In genomic region chr10:102229810-102230263, GRCh38 we compare ENCODE assay signal across 8 cellular contexts. TPM values are rescaled to one million over a fixed set of nuclear protein-coding genes. Genes with fewer than 3 reads are reported as not detected.
DNase-seq lines count a peak whose midpoint lies in the region; ATAC-seq, FAIRE-seq and TF ChIP-seq lines count a peak whose summit lies in the region.

No MANE protein-coding gene starts in this region.

- FAIRE-seq in HTR-8/SVneo (lab: Jason Lieb, UNC) = peak; percentile 88

- no peak overlapping the region; the same call in 1 of the 2 replicates for H3K4me2 ChIP-seq in OCI-LY7 (ENCODE audit: low read length)

- intact Hi-C loops in OCI-LY7 (cut with micrococcal nuclease; ENCODE audit: unreplicated experiment) (loop anchor here (1.0 to 5.0 kb wide), 5 partner anchors 122 to 352 kb away; no protein-coding TSS in a partner anchor), mucosa of descending colon (cut with DNase I, micrococcal nuclease) (loop anchor here (5.0 kb wide), 1 partner anchor 122 kb away; no protein-coding TSS in a partner anchor)

- no peaks in the 10 kb centered on the region for H3K9me2 ChIP-seq in OCI-LY7 (ENCODE audit: insufficient read depth, low read length)

- H3K9me3 ChIP-seq in OCI-LY7 (ENCODE audit: low read length) = no peaks in the 10 kb centered on the region
- H3K9me3 ChIP-seq in mucosa of descending colon = no peaks in the 10 kb centered on the region

- no peak overlapping the region for H3K27ac ChIP-seq in OCI-LY7 (ENCODE audit: low read depth, low read length, poor library complexity, severe bottlenecking)

- TF ChIP-seq CTCF in OCI-LY7 (conservative IDR thresholded peaks at IDR 0.05; ENCODE audit: low read length) = peak; percentile 97
- peak; percentile 99 for TF ChIP-seq CTCF in epithelial cell of proximal tubule (conservative IDR thresholded peaks at IDR 0.05; ENCODE audit: low read depth, low read length)
- peak; percentile 61 for TF ChIP-seq CTCF in mucosa of descending colon (IDR thresholded peaks at IDR 0.05)

- no peaks in the 10 kb centered on the region for H3K36me3 ChIP-seq in OCI-LY7 (ENCODE audit: insufficient read depth, low read length)
- no peaks in the 10 kb centered on the region for H3K36me3 ChIP-seq in mucosa of descending colon (ENCODE audit: low read depth)

- ATAC-seq in mucosa of descending colon (peak; percentile 78), HG03457 (IDR thresholded peaks at IDR 0.05; ENCODE audit: unreplicated experiment) (no peak)

- no peaks in the 10 kb centered on the region for H3K79me2 ChIP-seq in OCI-LY7 (ENCODE audit: insufficient read depth, low read depth, low read length)

- no peak overlapping the region for H3K4me3 ChIP-seq in OCI-LY7 (ENCODE audit: low read depth, low read length, poor library complexity, severe bottlenecking)
- peak overlapping the region; percentile 60 for H3K4me3 ChIP-seq in epithelial cell of proximal tubule (ENCODE audit: low read depth, low read length)
- no peak overlapping the region for H3K4me3 ChIP-seq in mucosa of descending colon

- H3K4me1 ChIP-seq in OCI-LY7 (ENCODE audit: insufficient read depth, low read length, poor library complexity, severe bottlenecking) = peaks cover 3% of the 10 kb centered on the region
- H3K4me1 ChIP-seq in mucosa of descending colon (ENCODE audit: low read depth) = peaks cover 27% of the 10 kb centered on the region

- BruUV-seq in OCI-LY7 (replicated peaks; lab: Mats Ljungman, UMichigan) = no TSS peak

- H2AFZ ChIP-seq in OCI-LY7 (ENCODE audit: low read length) = no peak overlapping the region

- peak; percentile 81 for DNase-seq in DMS53 treated with DMSO at 0.1 percent for 48 hours (lab: John Stamatoyannopoulos, UW; ENCODE audit: unreplicated experiment)
- DNase-seq in HTR-8/SVneo (ENCODE audit: insufficient read length, low spot score) = peak; percentile 81
- DNase-seq in OCI-LY7 (ENCODE audit: low spot score) = peak; percentile 83
- DNase-seq in activated T-cell treated with anti-CD3 and anti-CD28 coated beads for 4 hours = peak; percentile 80
- DNase-seq in epithelial cell of proximal tubule (ENCODE audit: low read depth) = no peak
- peak; percentile 88 to 91 (median 91) for DNase-seq in mucosa of descending colon
- DNase-seq in stimulated activated CD8-positive, alpha-beta memory T cell treated with anti-CD3 and anti-CD28 coated beads, Interleukin-2, amount 100 ng/mL, for 1 hour (ENCODE audit: low read depth in 2 of 2) = peak; percentile 72 to 80

- CTCF ChIA-PET in OCI-LY7 (lab: Charles Lee; ENCODE audit: unreplicated experiment) = interaction anchor here (0.6 to 1.4 kb wide), 3 partner anchors 117 to 139 kb away, joined by 3 to 9 read pairs (median 4); no protein-coding TSS in a partner anchor

- no peaks in the 10 kb centered on the region for H4K20me1 ChIP-seq in OCI-LY7 (ENCODE audit: insufficient read depth, low read length)

- POLR2A ChIA-PET in OCI-LY7 (lab: Charles Lee) = interaction anchor here (0.8 kb wide), 1 partner anchor 11 kb away, joined by 3 read pairs; no protein-coding TSS in a partner anchor

RNA-seq across cellular contexts. Expression of gene ELOVL3, which starts 3.7 kb away (rescaled TPM):
- total RNA-seq in OCI-LY7 (2014; rRNA removed; shearing (Covaris generic)) = 0.62 TPM in 1 of 2 replicates, not detected in the other
- total RNA-seq in OCI-LY7 (2022) (0.48 TPM in 1 of 2 replicates, not detected in the other), epithelial cell of proximal tubule (0.06 and 0.07 TPM in 2 replicates), mucosa of descending colon (under 1 TPM in 1 of 3 donors, not detected in 2; 0.22 TPM)

RNA-seq across cellular contexts. Expression of gene PITX3, which starts 11.5 kb away (rescaled TPM):
- total RNA-seq in OCI-LY7 (2014; rRNA removed; shearing (Covaris generic)) = not detected in 2 replicates
- total RNA-seq in OCI-LY7 (2022) (not detected in 2 replicates), epithelial cell of proximal tubule (0.65 and 2.7 TPM in 2 replicates), mucosa of descending colon (not detected)

RNA-seq across cellular contexts. Expression of gene GBF1, which starts 15.5 kb away (rescaled TPM):
- total RNA-seq in OCI-LY7 (2014; rRNA removed; shearing (Covaris generic)) = 13.8 and 17.8 TPM in 2 replicates
- total RNA-seq in OCI-LY7 (2022) (33.4 and 36.9 TPM in 2 replicates), epithelial cell of proximal tubule (30.7 and 36.3 TPM in 2 replicates), mucosa of descending colon (10 to 100 TPM; 51.9 to 67.8 (median 62.9) TPM)
